ENCODE assay signal across 8 cellular contexts in the genomic region with DNA sequence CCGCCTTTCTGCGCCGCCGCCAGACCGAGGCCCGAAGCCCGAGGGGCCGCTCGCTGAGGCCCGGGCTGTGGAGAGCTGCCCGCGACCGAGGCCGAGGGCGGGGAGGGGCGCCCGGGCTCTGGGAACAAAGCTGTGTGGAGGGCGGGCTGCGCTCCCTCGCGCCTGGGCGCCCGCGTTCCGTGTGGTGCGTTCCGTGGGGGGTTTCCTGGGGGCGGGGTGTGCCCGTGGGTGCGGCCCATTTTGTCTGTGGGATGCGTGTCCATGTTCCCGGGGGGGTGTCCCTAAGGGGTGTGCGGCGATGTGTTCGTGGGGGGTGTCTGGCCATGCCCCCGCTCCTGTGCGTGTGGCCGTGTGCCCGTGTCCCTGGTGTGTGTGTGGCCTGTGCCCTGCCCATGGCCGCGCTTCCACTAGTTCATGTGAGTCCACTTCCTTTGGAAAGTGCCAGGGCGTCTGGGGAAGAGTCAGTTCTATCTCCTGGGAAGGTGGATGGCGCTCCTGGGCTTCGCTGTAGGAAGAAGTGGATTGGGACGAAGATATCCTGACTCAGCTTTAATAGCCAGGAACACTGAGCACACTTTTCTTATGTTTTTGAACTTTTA. TPM values are rescaled to one million over a fixed set of nuclear protein-coding genes. Genes with fewer than 3 reads are reported as not detected.
DNase-seq lines count a peak whose midpoint lies in the region; ATAC-seq and TF ChIP-seq lines count a peak whose summit lies in the region.

No MANE protein-coding gene starts in this region.

- H3K4me1 ChIP-seq in SK-N-SH (ENCODE audit: control insufficient read depth in 1 of 2, insufficient read depth in 2 of 2, low read depth in 1 of 2, low read length in 1 of 2) (peaks cover 6 to 7% of the 10 kb centered on the region in 2 experiments; a peak in 1 of 4 replicates), adrenal gland (replicated peaks in 1 of 2) (peaks cover 0 to 11% of the 10 kb centered on the region in 2 donors), iPS-15b (ENCODE audit: control insufficient read depth, insufficient read depth, low read length) (peaks cover 8% of the 10 kb centered on the region), smooth muscle cell (ENCODE audit: low read depth) (peaks cover 13% of the 10 kb centered on the region)

- peak; percentile 9 for ATAC-seq in HG03103 (IDR thresholded peaks at IDR 0.05; ENCODE audit: low read depth, unreplicated experiment)

- H3K9me3 ChIP-seq in SK-N-SH, result no peaks in the 10 kb centered on the region
- H3K9me3 ChIP-seq in adrenal gland (replicated peaks in 1 of 3), result no peaks in the 10 kb centered on the region
- no peaks in the 10 kb centered on the region for H3K9me3 ChIP-seq in iPS-15b (ENCODE audit: control insufficient read depth, insufficient read depth, low read length)
- no peaks in the 10 kb centered on the region for H3K9me3 ChIP-seq in smooth muscle cell (replicated peaks; ENCODE audit: low read depth)

- intact Hi-C loops in adrenal gland (cut with DNase I), result loop anchor here in 1 of 2 donors (10.0 kb wide), 1 partner anchor 66 kb away; no protein-coding TSS in a partner anchor

- H3K9me2 ChIP-seq in SK-N-SH, result no peaks in the 10 kb centered on the region

- peaks cover 19 to 28% of the 10 kb centered on the region in 2 experiments for H3K36me3 ChIP-seq in SK-N-SH (replicated peaks in 1 of 2; ENCODE audit: control insufficient read depth in 1 of 2, insufficient read depth in 2 of 2, low read length in 1 of 2)
- H3K36me3 ChIP-seq in adrenal gland (replicated peaks in 1 of 2), result peaks cover 0 to 22% of the 10 kb centered on the region in 2 donors
- H3K36me3 ChIP-seq in iPS-15b (ENCODE audit: control insufficient read depth, insufficient read depth, low read length), result peaks cover 27% of the 10 kb centered on the region
- H3K36me3 ChIP-seq in smooth muscle cell (ENCODE audit: low read depth), result no peaks in the 10 kb centered on the region

- TF ChIP-seq CTCF in SK-N-SH (IDR thresholded peaks at IDR 0.05) (0 out of 2 replicates have a peak, but pooled peaks have one; percentile 9), adrenal gland (IDR thresholded peaks at IDR 0.05) (no peak), smooth muscle cell (IDR thresholded peaks at IDR 0.05; ENCODE audit: borderline replicate concordance, insufficient read depth, poor library complexity, severe bottlenecking) (no peak)

- H3K27ac ChIP-seq in SK-N-SH (ENCODE audit: low read depth in 2 of 2, low read length in 1 of 2) (peak overlapping the region; percentile 35 to 79; a peak in 3 of 4 replicates), adrenal gland (peak overlapping the region in 4 of 5 donors; percentile 45 to 81 (median 62)), smooth muscle cell (ENCODE audit: low read depth) (peak overlapping the region; percentile 62)

- H3K79me2 ChIP-seq in SK-N-SH (ENCODE audit: insufficient read depth) (peaks cover 58% of the 10 kb centered on the region), smooth muscle cell (ENCODE audit: low read depth) (peaks cover 54% of the 10 kb centered on the region)

- POLR2A ChIA-PET in SK-N-SH (lab: Yijun Ruan, JAX), result interaction anchor here (0.9 to 1.9 kb wide), 5 partner anchors 9 to 94 kb away, joined by 3 to 10 read pairs (median 4); a partner anchor contains a TSS

- no peaks in the 10 kb centered on the region for H3K27me3 ChIP-seq in SK-N-SH (ENCODE audit: insufficient read depth)
- no peaks in the 10 kb centered on the region for H3K27me3 ChIP-seq in adrenal gland
- no peaks in the 10 kb centered on the region for H3K27me3 ChIP-seq in iPS-15b (ENCODE audit: control insufficient read depth, insufficient read depth, low read length)
- H3K27me3 ChIP-seq in smooth muscle cell (ENCODE audit: low read depth), result no peaks in the 10 kb centered on the region

- no peak for TF ChIP-seq RAD21 in SK-N-SH (IDR thresholded peaks at IDR 0.05; ENCODE audit: low read length)

- peaks cover 19% of the 10 kb centered on the region for H3F3A ChIP-seq in SK-N-SH (replicated peaks; ENCODE audit: insufficient read depth)
- no peaks in the 10 kb centered on the region for H3F3A ChIP-seq in smooth muscle cell (ENCODE audit: low read depth)

- H2AFZ ChIP-seq in SK-N-SH (ENCODE audit: low read depth), result 0 out of 2 replicates have a peak overlapping the region, but pooled peaks have one; percentile 18
- peak overlapping the region; percentile 20 for H2AFZ ChIP-seq in smooth muscle cell (ENCODE audit: low read depth)

- CTCF ChIA-PET in SK-N-SH (lab: Yijun Ruan, JAX), result interaction anchor here (1.5 to 1.9 kb wide), 4 partner anchors 22 to 315 kb away, joined by 4 to 14 read pairs (median 6); a partner anchor contains a TSS

- H4K20me1 ChIP-seq in SK-N-SH (ENCODE audit: insufficient read depth) (peaks cover 19% of the 10 kb centered on the region; the same call in 1 of the 2 replicates), smooth muscle cell (ENCODE audit: low read depth) (peaks cover 46% of the 10 kb centered on the region)

- no peak for TF ChIP-seq EP300 in SK-N-SH (IDR thresholded peaks at IDR 0.05; ENCODE audit: borderline replicate concordance in 1 of 2, low read depth in 1 of 2, low read length in 1 of 2)

- H3K4me2 ChIP-seq in SK-N-SH, result peak overlapping the region; percentile 98
- H3K4me2 ChIP-seq in smooth muscle cell, result peak overlapping the region; percentile 92

- peak overlapping the region; percentile 79 for H3K9ac ChIP-seq in SK-N-SH
- H3K9ac ChIP-seq in iPS-15b (ENCODE audit: low read depth, low read length), result peak overlapping the region; percentile 85
- H3K9ac ChIP-seq in smooth muscle cell (ENCODE audit: low read depth), result peak overlapping the region; percentile 81

- DNase-seq in SK-N-SH, result no peak
- peak; percentile 46 to 75 (median 60) for DNase-seq in adrenal gland
- DNase-seq in smooth muscle cell (lab: John Stamatoyannopoulos, UW; ENCODE audit: unreplicated experiment), result peak; percentile 51
- DNase-seq in inferior parietal cortex (ENCODE audit: extremely low spot score), result no peak
- no peak for DNase-seq in 8988T

- WGBS in SK-N-SH (ENCODE audit: low lambda C conversion rate), result 1% methylated on average over 13 of the region's 45 CpGs
- 1 to 5% (median 1%) methylated on average over 15 to 45 of the region's 45 CpGs for WGBS in adrenal gland, 4 donors
- WGBS in smooth muscle cell (ENCODE audit: low lambda C conversion rate), result 0% methylated on average over 27 of the region's 45 CpGs

- TF ChIP-seq POLR2A in adrenal gland (IDR thresholded peaks at IDR 0.05), result no peak

- H3K4me3 ChIP-seq in GM08714 (ENCODE audit: low read length) (peak overlapping the region; percentile 97), SK-N-SH (ENCODE audit: low read depth in 2 of 2, low read length in 1 of 2) (peak overlapping the region; percentile 70 to 81), adrenal gland (peak overlapping the region in 3 of 4 donors; percentile 48 to 84 (median 64)), iPS-15b (ENCODE audit: low read depth, low read length) (peak overlapping the region; percentile 91), smooth muscle cell (peak overlapping the region; percentile 82)

TF ChIP-seq in SK-N-SH, 30 proteins besides CTCF, POLR2A, EP300 and RAD21:
- TF ChIP-seq CHD2 (IDR thresholded peaks at IDR 0.05; ENCODE audit: low read length, partially characterized antibody), result peak; percentile 19
- no peak for TF ChIP-seq ELF1 (IDR thresholded peaks at IDR 0.05)
TF ChIP-seq in SK-N-SH: peak in this region for 1.

RNA-seq across cellular contexts. Expression of a gene that starts 0.5 kb away (rescaled TPM):
- polyA plus RNA-seq in SK-N-SH (2012; rRNA removed) (36.9 and 67.4 TPM in 2 replicates), adrenal gland (10 to 100 TPM; 12.1 to 49.4 (median 12.7) TPM), smooth muscle cell (7.2 and 11.2 TPM in 2 replicates)
- 40.6 and 51.8 TPM in 2 replicates for polyA plus RNA-seq in SK-N-SH (2012; cell fraction: cytosol; rRNA removed)
- 34.4 and 41.1 TPM in 2 replicates for polyA plus RNA-seq in SK-N-SH (2012; cell fraction: nucleus; rRNA removed)
- total RNA-seq in adrenal gland (10 to 100 TPM; 11.9 to 50.5 (median 36.3) TPM), smooth muscle cell (28.6 and 33.4 TPM in 2 replicates)

RNA-seq across cellular contexts. Expression of a gene that starts 27.4 kb away (rescaled TPM):
- 53.6 and 57.3 TPM in 2 replicates for polyA plus RNA-seq in SK-N-SH (2012; rRNA removed)
- polyA plus RNA-seq in SK-N-SH (2012; cell fraction: cytosol; rRNA removed), result 5.9 and 8.9 TPM in 2 replicates
- 414 and 492 TPM in 2 replicates for polyA plus RNA-seq in SK-N-SH (2012; cell fraction: nucleus; rRNA removed)
- total RNA-seq in adrenal gland, result 10 to 100 TPM; 30.1 to 97.1 (median 56.1) TPM
- polyA plus RNA-seq in adrenal gland, result 100 to 1,000 TPM in 2 of 3 donors, 10 to 100 TPM in 1; 12.1 to 430 (median 147) TPM
- total RNA-seq in smooth muscle cell, result 36.2 and 43.6 TPM in 2 replicates
- polyA plus RNA-seq in smooth muscle cell, result 47.8 and 69.2 TPM in 2 replicates

Comparison
In these comparisons a context has a peak if more than half of its experiments do, and no peak if none do; other contexts are left out.
1. DNase-seq: peak in adrenal gland (7 of 7) and smooth muscle cell (single experiment); none in SK-N-SH (single experiment), inferior parietal cortex (single experiment) and 8988T (single experiment).
2. Peak in every context shown above with its lines, with median percentiles within 50 percentile points of each other: H3K4me3 ChIP-seq, H3K27ac ChIP-seq and H3K9ac ChIP-seq.